1 cellular context compared by ENCODE assay signal in the genomic region with DNA sequence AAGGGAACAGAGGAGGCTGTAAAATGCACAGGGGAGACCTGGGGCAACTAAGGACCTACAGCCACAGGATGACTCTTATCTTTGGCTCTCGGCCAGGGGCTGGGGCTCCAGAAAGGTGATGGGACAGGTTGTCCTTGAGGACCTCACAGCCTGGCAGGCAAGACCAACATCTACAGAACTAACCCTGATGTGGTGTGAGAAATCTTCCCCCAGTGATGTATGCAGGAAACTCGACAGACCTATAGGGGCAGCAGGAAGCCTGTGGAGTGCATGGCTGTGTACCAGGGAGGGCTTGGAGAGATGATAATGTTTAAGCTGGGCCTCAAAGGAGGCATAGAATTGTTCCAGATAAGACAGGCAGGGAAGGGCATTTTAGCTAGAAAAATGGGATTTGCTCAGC.
TF ChIP-seq lines count a peak whose summit lies in the region.

No MANE protein-coding gene starts in this region.

TF ChIP-seq in WTC11, 78 proteins besides CTCF, POLR2A, EP300 and RAD21 (continued from another document):
- TF ChIP-seq, protein P1, sequence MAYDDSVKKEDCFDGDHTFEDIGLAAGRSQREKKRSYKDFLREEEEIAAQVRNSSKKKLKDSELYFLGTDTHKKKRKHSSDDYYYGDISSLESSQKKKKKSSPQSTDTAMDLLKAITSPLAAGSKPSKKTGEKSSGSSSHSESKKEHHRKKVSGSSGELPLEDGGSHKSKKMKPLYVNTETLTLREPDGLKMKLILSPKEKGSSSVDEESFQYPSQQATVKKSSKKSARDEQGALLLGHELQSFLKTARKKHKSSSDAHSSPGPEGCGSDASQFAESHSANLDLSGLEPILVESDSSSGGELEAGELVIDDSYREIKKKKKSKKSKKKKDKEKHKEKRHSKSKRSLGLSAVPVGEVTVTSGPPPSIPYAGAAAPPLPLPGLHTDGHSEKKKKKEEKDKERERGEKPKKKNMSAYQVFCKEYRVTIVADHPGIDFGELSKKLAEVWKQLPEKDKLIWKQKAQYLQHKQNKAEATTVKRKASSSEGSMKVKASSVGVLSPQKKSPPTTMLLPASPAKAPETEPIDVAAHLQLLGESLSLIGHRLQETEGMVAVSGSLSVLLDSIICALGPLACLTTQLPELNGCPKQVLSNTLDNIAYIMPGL (CRISPR knock-in tag; IDR thresholded peaks at IDR 0.05): no peak
- no peak for TF ChIP-seq ATF1 (CRISPR knock-in tag; IDR thresholded peaks at IDR 0.05)
- TF ChIP-seq SMAD4 (CRISPR knock-in tag; IDR thresholded peaks at IDR 0.05): no peak
- TF ChIP-seq, protein P2, sequence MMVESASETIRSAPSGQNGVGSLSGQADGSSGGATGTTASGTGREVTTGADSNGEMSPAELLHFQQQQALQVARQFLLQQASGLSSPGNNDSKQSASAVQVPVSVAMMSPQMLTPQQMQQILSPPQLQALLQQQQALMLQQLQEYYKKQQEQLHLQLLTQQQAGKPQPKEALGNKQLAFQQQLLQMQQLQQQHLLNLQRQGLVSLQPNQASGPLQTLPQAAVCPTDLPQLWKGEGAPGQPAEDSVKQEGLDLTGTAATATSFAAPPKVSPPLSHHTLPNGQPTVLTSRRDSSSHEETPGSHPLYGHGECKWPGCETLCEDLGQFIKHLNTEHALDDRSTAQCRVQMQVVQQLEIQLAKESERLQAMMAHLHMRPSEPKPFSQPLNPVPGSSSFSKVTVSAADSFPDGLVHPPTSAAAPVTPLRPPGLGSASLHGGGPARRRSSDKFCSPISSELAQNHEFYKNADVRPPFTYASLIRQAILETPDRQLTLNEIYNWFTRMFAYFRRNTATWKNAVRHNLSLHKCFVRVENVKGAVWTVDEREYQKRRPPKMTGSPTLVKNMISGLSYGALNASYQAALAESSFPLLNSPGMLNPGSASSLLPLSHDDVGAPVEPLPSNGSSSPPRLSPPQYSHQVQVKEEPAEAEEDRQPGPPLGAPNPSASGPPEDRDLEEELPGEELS (CRISPR knock-in tag; IDR thresholded peaks at IDR 0.05): no peak
- no peak for TF ChIP-seq FOXK1 (CRISPR knock-in tag; IDR thresholded peaks at IDR 0.05)
- no peak for TF ChIP-seq FOXJ3 (CRISPR knock-in tag; IDR thresholded peaks at IDR 0.05; ENCODE audit: borderline replicate concordance)
- TF ChIP-seq NR1H2 (CRISPR knock-in tag; IDR thresholded peaks at IDR 0.05): no peak
- TF ChIP-seq TCF7 (CRISPR knock-in tag; IDR thresholded peaks at IDR 0.05; ENCODE audit: low read depth): no peak
